In genomic region chrX:153970398-153971123, GRCh38 we compare ENCODE assay signal across 1 cellular context.
TF ChIP-seq lines count a peak whose summit lies in the region.

No MANE protein-coding gene starts in this region.

TF ChIP-seq in GM12878, 131 proteins besides CTCF, POLR2A, EP300 and RAD21:
- TF ChIP-seq YY1 (IDR thresholded peaks at IDR 0.05; ENCODE audit: low read depth, low read length): peak; percentile 95
- TF ChIP-seq, protein P1, sequence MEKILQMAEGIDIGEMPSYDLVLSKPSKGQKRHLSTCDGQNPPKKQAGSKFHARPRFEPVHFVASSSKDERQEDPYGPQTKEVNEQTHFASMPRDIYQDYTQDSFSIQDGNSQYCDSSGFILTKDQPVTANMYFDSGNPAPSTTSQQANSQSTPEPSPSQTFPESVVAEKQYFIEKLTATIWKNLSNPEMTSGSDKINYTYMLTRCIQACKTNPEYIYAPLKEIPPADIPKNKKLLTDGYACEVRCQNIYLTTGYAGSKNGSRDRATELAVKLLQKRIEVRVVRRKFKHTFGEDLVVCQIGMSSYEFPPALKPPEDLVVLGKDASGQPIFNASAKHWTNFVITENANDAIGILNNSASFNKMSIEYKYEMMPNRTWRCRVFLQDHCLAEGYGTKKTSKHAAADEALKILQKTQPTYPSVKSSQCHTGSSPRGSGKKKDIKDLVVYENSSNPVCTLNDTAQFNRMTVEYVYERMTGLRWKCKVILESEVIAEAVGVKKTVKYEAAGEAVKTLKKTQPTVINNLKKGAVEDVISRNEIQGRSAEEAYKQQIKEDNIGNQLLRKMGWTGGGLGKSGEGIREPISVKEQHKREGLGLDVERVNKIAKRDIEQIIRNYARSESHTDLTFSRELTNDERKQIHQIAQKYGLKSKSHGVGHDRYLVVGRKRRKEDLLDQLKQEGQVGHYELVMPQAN (conservative IDR thresholded peaks at IDR 0.05): peak; percentile 76
- TF ChIP-seq MEF2B (IDR thresholded peaks at IDR 0.05; ENCODE audit: partially characterized antibody, poor library complexity, severe bottlenecking): peak; percentile 20
- TF ChIP-seq MXI1 (IDR thresholded peaks at IDR 0.05; ENCODE audit: low read depth, low read length): peak; percentile 48; the same call in 1 of the 2 replicates
- TF ChIP-seq RCOR1 (conservative IDR thresholded peaks at IDR 0.05; ENCODE audit: low read depth, low read length): peak; percentile 96
- TF ChIP-seq ZNF384 (IDR thresholded peaks at IDR 0.05; ENCODE audit: borderline replicate concordance, low read depth, low read length): no peak
- 0 out of 2 replicates have a peak, but pooled peaks have one; percentile 30 for TF ChIP-seq STAT1 (conservative IDR thresholded peaks at IDR 0.05)
- no peak for TF ChIP-seq NFYA (IDR thresholded peaks at IDR 0.05; ENCODE audit: borderline replicate concordance, low read depth, low read length)
- 0 out of 2 replicates have a peak, but pooled peaks have one; percentile 15 for TF ChIP-seq SMARCA5 (IDR thresholded peaks at IDR 0.05)
- TF ChIP-seq BHLHE40 (IDR thresholded peaks at IDR 0.05; ENCODE audit: borderline replicate concordance in 1 of 2, low read depth in 2 of 2, low read length in 1 of 2): peak; percentile 28 to 86; a peak in 2 of 4 replicates
- TF ChIP-seq NR2C1 (IDR thresholded peaks at IDR 0.05): peak; percentile 92
- peak; percentile 69; the same call in 1 of the 2 replicates for TF ChIP-seq LARP7 (IDR thresholded peaks at IDR 0.05)
- 0 out of 2 replicates have a peak, but pooled peaks have one; percentile 39 for TF ChIP-seq ZNF687 (IDR thresholded peaks at IDR 0.05)
- TF ChIP-seq POLR2AphosphoS5 (IDR thresholded peaks at IDR 0.05; ENCODE audit: low read length): peak; percentile 37; the same call in 1 of the 2 replicates
- no peak for TF ChIP-seq SREBF2 (IDR thresholded peaks at IDR 0.05; ENCODE audit: low read length)
- TF ChIP-seq, protein P2, sequence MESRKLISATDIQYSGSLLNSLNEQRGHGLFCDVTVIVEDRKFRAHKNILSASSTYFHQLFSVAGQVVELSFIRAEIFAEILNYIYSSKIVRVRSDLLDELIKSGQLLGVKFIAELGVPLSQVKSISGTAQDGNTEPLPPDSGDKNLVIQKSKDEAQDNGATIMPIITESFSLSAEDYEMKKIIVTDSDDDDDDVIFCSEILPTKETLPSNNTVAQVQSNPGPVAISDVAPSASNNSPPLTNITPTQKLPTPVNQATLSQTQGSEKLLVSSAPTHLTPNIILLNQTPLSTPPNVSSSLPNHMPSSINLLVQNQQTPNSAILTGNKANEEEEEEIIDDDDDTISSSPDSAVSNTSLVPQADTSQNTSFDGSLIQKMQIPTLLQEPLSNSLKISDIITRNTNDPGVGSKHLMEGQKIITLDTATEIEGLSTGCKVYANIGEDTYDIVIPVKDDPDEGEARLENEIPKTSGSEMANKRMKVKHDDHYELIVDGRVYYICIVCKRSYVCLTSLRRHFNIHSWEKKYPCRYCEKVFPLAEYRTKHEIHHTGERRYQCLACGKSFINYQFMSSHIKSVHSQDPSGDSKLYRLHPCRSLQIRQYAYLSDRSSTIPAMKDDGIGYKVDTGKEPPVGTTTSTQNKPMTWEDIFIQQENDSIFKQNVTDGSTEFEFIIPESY (IDR thresholded peaks at IDR 0.05): no peak
- TF ChIP-seq SMC3 (IDR thresholded peaks at IDR 0.05; ENCODE audit: borderline replicate concordance, low read length): no peak
